ENCODE assay signal across 8 cellular contexts in the genomic region with DNA sequence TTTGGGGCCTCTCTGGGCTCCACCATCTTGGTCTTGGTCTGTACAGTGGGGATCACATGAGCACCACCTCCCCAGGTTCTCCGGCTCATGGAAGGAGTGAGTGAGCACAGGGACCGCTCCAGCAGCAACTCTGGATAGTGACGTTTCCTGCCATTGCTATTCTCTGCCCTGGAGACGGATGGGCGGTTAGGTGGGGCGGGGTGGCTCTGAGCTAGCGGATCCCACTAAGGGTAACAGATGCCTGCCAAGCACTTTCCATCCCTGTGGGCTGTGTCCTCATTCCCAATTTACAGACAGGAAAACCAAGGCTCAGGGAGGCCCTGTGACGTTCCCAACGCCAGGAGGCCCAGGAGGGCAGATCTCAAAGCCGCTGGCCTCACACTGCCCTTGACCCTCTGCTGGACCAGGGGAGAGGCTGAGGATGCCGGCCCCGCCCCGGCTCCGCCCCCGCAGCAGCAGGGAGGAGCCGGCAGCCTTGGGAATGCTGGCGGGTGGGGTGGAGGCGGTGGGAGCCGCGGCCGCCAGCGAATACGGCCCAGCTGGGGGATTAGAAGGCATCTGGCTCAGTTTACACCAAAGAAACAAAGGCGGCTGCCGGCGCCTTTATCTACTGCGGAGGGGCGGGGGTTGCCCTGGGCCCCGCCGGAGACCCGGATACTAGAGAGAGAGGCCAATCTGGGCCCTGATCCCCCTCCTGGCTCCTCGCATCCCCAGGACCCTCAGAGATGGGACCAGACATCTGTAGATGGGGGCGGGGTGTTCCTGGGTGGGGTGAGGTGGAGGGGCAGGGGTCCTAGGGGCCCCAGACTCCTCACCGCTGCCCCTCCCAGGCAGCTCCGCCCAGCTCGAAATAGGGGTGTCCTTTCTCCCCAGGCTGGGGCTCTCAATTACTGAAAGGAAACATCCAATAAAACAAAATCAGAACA.
A peak's percentile ranks its signal among the peaks of the same experiment; 100 is the strongest.
DNase-seq lines count a peak whose midpoint lies in the region; ATAC-seq and TF ChIP-seq lines count a peak whose summit lies in the region.

No MANE protein-coding gene starts in this region.

- no peaks in the 10 kb centered on the region for H3K36me3 Mint-ChIP-seq in neural crest cell (ENCODE audit: low read depth)
- H3K36me3 Mint-ChIP-seq in activated CD8-positive, alpha-beta T cell treated with anti-CD3 and anti-CD28 coated beads, Interleukin-2, amount 10 ng/mL, durations not matched to agents 7 days and 5 days (ENCODE audit: low read depth): no peaks in the 10 kb centered on the region

- H3K9me3 Mint-ChIP-seq in neural crest cell: peaks cover 9% of the 10 kb centered on the region
- no peaks in the 10 kb centered on the region for H3K9me3 Mint-ChIP-seq in activated CD8-positive, alpha-beta T cell treated with anti-CD3 and anti-CD28 coated beads, Interleukin-2, amount 10 ng/mL, durations not matched to agents 7 days and 5 days (ENCODE audit: insufficient read depth)

- intact Hi-C loops in esophagus squamous epithelium (cut with DNase I): no loop called here

- H3K27ac Mint-ChIP-seq in neural crest cell (ENCODE audit: unreplicated experiment): no peak overlapping the region
- H3K27ac Mint-ChIP-seq in activated CD8-positive, alpha-beta T cell treated with anti-CD3 and anti-CD28 coated beads, Interleukin-2, amount 10 ng/mL, durations not matched to agents 7 days and 5 days: no peak overlapping the region

- peaks cover 8% of the 10 kb centered on the region for H3K27me3 Mint-ChIP-seq in neural crest cell (ENCODE audit: low read depth)
- H3K27me3 Mint-ChIP-seq in activated CD8-positive, alpha-beta T cell treated with anti-CD3 and anti-CD28 coated beads, Interleukin-2, amount 10 ng/mL, durations not matched to agents 7 days and 5 days (ENCODE audit: low read depth): peaks cover 18% of the 10 kb centered on the region

- peaks cover 25% of the 10 kb centered on the region for H4K20me1 ChIP-seq in BLaER1

- H3K4me1 Mint-ChIP-seq in neural crest cell: peaks cover 41% of the 10 kb centered on the region
- peaks cover 4% of the 10 kb centered on the region for H3K4me1 Mint-ChIP-seq in activated CD8-positive, alpha-beta T cell treated with anti-CD3 and anti-CD28 coated beads, Interleukin-2, amount 10 ng/mL, durations not matched to agents 7 days and 5 days (ENCODE audit: low read depth)

- H3K4me1 ChIP-seq in BLaER1 (peaks cover 100% of the 10 kb centered on the region), esophagus squamous epithelium (peaks cover 22 to 72% (median 26%) of the 10 kb centered on the region in 3 donors)

- ATAC-seq in HG03135 (IDR thresholded peaks at IDR 0.05; ENCODE audit: unreplicated experiment): no peak
- no peak for ATAC-seq in GM21717 (IDR thresholded peaks at IDR 0.05; ENCODE audit: unreplicated experiment)
- ATAC-seq in activated CD8-positive, alpha-beta T cell treated with anti-CD3 and anti-CD28 coated beads, Interleukin-2, amount 10 ng/mL, durations not matched to agents 7 days and 5 days: no peak

- H3K27me3 ChIP-seq in BLaER1 (no peaks in the 10 kb centered on the region), esophagus squamous epithelium (peaks cover 0 to 54% (median 0%) of the 10 kb centered on the region in 4 donors)

- CTCF ChIA-PET in activated CD8-positive, alpha-beta T cell treated with anti-CD3 and anti-CD28 coated beads, Interleukin-2, amount 10 ng/mL, durations not matched to agents 7 days and 5 days (lab: Charles Lee): interaction anchor here (1.2 kb wide), 1 partner anchor 55 kb away, joined by 3 read pairs; no protein-coding TSS in a partner anchor

- H3K4me3 ChIP-seq in BLaER1 (no peak overlapping the region), esophagus squamous epithelium (peak overlapping the region in 3 of 4 donors; percentile 27 to 61 (median 44))

- H3K4me2 ChIP-seq in BLaER1: peak overlapping the region; percentile 97

- DNase-seq in NCI-H2171 treated with DMSO at 0.1 percent for 48 hours (lab: John Stamatoyannopoulos, UW) (peak; percentile 94), esophagus squamous epithelium (lab: John Stamatoyannopoulos, UW) (no peak), neural crest cell (ENCODE audit: low read depth, low spot score) (peak; percentile 68), T-helper 1 cell (no peak)
- no peak for DNase-seq in activated CD8-positive, alpha-beta T cell treated with anti-CD3 and anti-CD28 coated beads, Interleukin-2, amount 10 ng/mL, durations not matched to agents 7 days and 5 days

- POLR2A ChIA-PET in activated CD8-positive, alpha-beta T cell treated with anti-CD3 and anti-CD28 coated beads, Interleukin-2, amount 10 ng/mL, durations not matched to agents 7 days and 5 days (lab: Charles Lee): interaction anchor here (0.6 kb wide), 1 partner anchor 104 kb away, joined by 3 read pairs; no protein-coding TSS in a partner anchor

- H3K27ac ChIP-seq in BLaER1 (no peak overlapping the region), esophagus squamous epithelium (peak overlapping the region; percentile 65 to 83 (median 72))

- no peaks in the 10 kb centered on the region for H3K9me3 ChIP-seq in BLaER1
- no peaks in the 10 kb centered on the region for H3K9me3 ChIP-seq in esophagus squamous epithelium

- no peaks in the 10 kb centered on the region for H3K36me3 ChIP-seq in BLaER1
- H3K36me3 ChIP-seq in esophagus squamous epithelium: no peaks in the 10 kb centered on the region

- H3K9ac ChIP-seq in BLaER1: no peak overlapping the region

- H3K4me3 Mint-ChIP-seq in neural crest cell: peak overlapping the region; percentile 76
- H3K4me3 Mint-ChIP-seq in activated CD8-positive, alpha-beta T cell treated with anti-CD3 and anti-CD28 coated beads, Interleukin-2, amount 10 ng/mL, durations not matched to agents 7 days and 5 days: no peak overlapping the region

- no peak for TF ChIP-seq POLR2A in esophagus squamous epithelium (IDR thresholded peaks at IDR 0.05)

- WGBS in esophagus squamous epithelium, 2 donors: 37% methylated on average over 6 of the region's 36 CpGs; no CpG with 5 or more reads in 1 of the 2 donors

- no peak for TF ChIP-seq CTCF in esophagus squamous epithelium (IDR thresholded peaks at IDR 0.05)
- no peak for TF ChIP-seq CTCF in neural crest cell (conservative IDR thresholded peaks at IDR 0.05)

Comparison
In these comparisons a context has a peak if more than half of its experiments do, and no peak if none do; other contexts are left out.
1. DNase-seq: peak in NCI-H2171 treated with DMSO at 0.1 percent for 48 hours (single experiment) and neural crest cell (single experiment); none in esophagus squamous epithelium (single experiment), T-helper 1 cell (0 of 5) and activated CD8-positive, alpha-beta T cell treated with anti-CD3 and anti-CD28 coated beads, Interleukin-2, amount 10 ng/mL, durations not matched to agents 7 days and 5 days (single experiment).